16 cellular contexts compared by ENCODE assay signal in the genomic region with DNA sequence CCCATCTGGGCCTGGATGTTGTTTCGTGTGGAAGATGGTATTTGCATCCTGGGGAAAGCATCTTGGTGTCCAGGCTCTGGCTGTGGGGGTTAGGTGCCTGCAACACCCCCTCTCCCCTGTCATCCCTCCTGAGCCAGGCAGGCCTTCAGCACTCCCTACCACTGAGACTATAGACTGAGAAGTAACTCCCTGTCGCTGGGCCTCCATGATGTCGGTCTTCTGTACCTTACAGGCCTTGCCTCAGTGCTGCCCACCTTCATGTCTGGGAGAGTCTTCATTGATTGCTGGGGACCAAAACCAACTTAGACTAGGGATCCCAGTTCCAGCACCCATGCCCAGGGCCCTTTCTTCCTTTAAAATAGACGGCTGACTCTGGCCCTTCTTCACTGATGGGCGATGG.
"Had no signal": no experiment of that assay in that cellular context is flagged by ENCODE, and none has a peak within 500 bp of the region (broad histone marks: within the 10 kb centered on the region; RNA-seq: fewer than 3 reads in every experiment).

No MANE protein-coding gene starts in this region.

- ATAC-seq: activated CD8-positive, alpha-beta T cell treated with anti-CD3 and anti-CD28 coated beads for 36 hours; activated naive CD4-positive, alpha-beta T cell treated with anti-CD3 and anti-CD28 coated beads, Interleukin-2, amount 50 U/mL, for 72 hours; activated T-cell treated with anti-CD3 and anti-CD28 coated beads, Interleukin-2, amount 50 U/mL, for 72 hours; gastroesophageal sphincter; mucosa of descending colon; T-helper 17 cell had no signal

- H3K36me3 Mint-ChIP-seq: activated naive CD4-positive, alpha-beta T cell treated with anti-CD3 and anti-CD28 coated beads, Interleukin-2, amount 50 U/mL, for 72 hours had no signal

- H3K36me3 ChIP-seq: gastroesophageal sphincter, neural progenitor cell, vagina had no signal

- H3K9ac ChIP-seq: neural progenitor cell had no signal

- H3K4me2 ChIP-seq: neural progenitor cell had no signal

- H3K4me3 Mint-ChIP-seq: activated CD8-positive, alpha-beta T cell treated with anti-CD3 and anti-CD28 coated beads for 36 hours; activated T-cell treated with anti-CD3 and anti-CD28 coated beads, Interleukin-2, amount 50 U/mL, for 72 hours; neural progenitor cell; T-helper 17 cell had no signal

- H3K4me3 ChIP-seq: gastroesophageal sphincter, mucosa of descending colon, neural progenitor cell, vagina had no signal

- H3K27ac Mint-ChIP-seq: activated CD8-positive, alpha-beta T cell treated with anti-CD3 and anti-CD28 coated beads for 36 hours; activated naive CD4-positive, alpha-beta T cell treated with anti-CD3 and anti-CD28 coated beads, Interleukin-2, amount 50 U/mL, for 72 hours; activated T-cell treated with anti-CD3 and anti-CD28 coated beads, Interleukin-2, amount 50 U/mL, for 72 hours; progenitor cell of endocrine pancreas; T-helper 17 cell had no signal

- H2AFZ ChIP-seq: neural progenitor cell had no signal

- H3K27me3 Mint-ChIP-seq: activated CD8-positive, alpha-beta T cell treated with anti-CD3 and anti-CD28 coated beads for 36 hours; T-helper 17 cell had no signal

- H3K9me3 ChIP-seq: gastroesophageal sphincter, mucosa of descending colon, vagina had no signal

- H3K27me3 ChIP-seq: gastroesophageal sphincter, vagina had no signal

- H3K27ac ChIP-seq: epithelial cell of prostate, gastroesophageal sphincter, neural progenitor cell, vagina had no signal

- DNase-seq: activated CD4-positive, alpha-beta T cell treated with anti-CD3 and anti-CD28 coated beads for 48 hours; activated CD8-positive, alpha-beta T cell treated with anti-CD3 and anti-CD28 coated beads for 36 hours; activated gamma-delta T cell; activated T-cell treated with anti-CD3 and anti-CD28 coated beads, Interleukin-2, amount 50 U/mL, for 72 hours; cerebellar nuclear complex; stimulated activated CD4-positive, alpha-beta T cell treated with anti-CD3 and anti-CD28 coated beads, Interleukin-4, amount 100 ng/mL, for 24 hours; SW 1271; T-helper 17 cell; trophoblast cell had no signal

- H3K9me3 Mint-ChIP-seq: activated CD8-positive, alpha-beta T cell treated with anti-CD3 and anti-CD28 coated beads for 36 hours; activated naive CD4-positive, alpha-beta T cell treated with anti-CD3 and anti-CD28 coated beads, Interleukin-2, amount 50 U/mL, for 72 hours; activated T-cell treated with anti-CD3 and anti-CD28 coated beads, Interleukin-2, amount 50 U/mL, for 72 hours had no signal
